21 cellular contexts compared by ENCODE assay signal in the genomic region with DNA sequence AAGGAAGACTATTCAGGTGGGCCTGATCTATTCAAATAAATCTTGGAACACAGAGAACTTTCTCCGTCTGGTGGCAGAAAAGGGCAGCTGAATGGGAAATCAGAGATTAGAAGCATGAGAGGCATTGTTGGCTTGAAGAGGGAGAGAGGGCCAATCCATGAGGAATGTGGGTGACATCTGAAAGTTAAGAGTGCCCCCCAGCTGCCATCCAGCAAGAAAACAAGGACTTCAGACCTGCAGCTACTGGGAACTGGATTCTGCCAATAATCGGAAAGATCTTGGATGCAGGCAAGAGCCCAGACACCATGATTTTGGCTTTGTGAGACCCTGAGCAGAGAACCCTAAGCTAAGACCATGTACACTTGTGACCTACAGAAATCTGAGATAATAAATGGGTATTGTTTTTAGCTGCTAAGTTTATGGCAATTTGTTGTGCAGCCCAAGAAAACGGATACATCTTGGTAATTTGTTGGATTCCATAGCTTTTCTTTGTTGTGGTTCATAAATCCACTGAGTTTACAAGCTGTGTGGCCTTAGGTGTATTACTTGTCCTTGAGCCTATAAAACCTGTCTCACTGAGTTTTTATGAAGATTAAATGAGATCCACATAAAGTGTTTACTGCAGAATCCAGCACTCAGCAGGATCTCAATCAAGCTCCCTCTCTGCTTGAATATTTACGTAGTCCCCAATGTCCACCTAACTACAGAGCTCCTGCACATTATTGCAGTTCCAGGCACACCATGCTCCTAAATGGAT.
DNase-seq lines count a peak whose midpoint lies in the region; ATAC-seq and TF ChIP-seq lines count a peak whose summit lies in the region.
"Had no signal": no experiment of that assay in that cellular context is flagged by ENCODE, and none has a peak within 500 bp of the region (broad histone marks: within the 10 kb centered on the region; RNA-seq: fewer than 3 reads in every experiment).

No MANE protein-coding gene starts in this region.

- no TSS peak for BruUV-seq in A673 (replicated peaks; lab: Mats Ljungman, UMichigan)

- no peak overlapping the region for H3K4me3 ChIP-seq in A673 (ENCODE audit: low read depth, low read length, poor library complexity, severe bottlenecking)
- H3K4me3 ChIP-seq: pancreas, upper lobe of right lung had no signal

- in situ Hi-C loops in G401 (cut with HindIII; ENCODE audit: low sequenced_read_pairs): no loop called here

- H3K4me1 ChIP-seq in A673 (ENCODE audit: insufficient read depth, low read length, poor library complexity, severe bottlenecking): peaks cover 13% of the 10 kb centered on the region
- H3K4me1 ChIP-seq: pancreas, upper lobe of right lung had no signal

- no peak for ATAC-seq in GM19395 (IDR thresholded peaks at IDR 0.05; ENCODE audit: unreplicated experiment)
- ATAC-seq in GM19467 (IDR thresholded peaks at IDR 0.05; ENCODE audit: unreplicated experiment): no peak
- ATAC-seq: left colon; natural killer cell treated with Interleukin-12 subunit alpha and Interleukin-12 subunit beta and Interleukin-15 and Interleukin-18, amount 100 ng/mL, for 72 hours; pancreas; sciatic nerve; T-cell; upper lobe of right lung had no signal

- POLR2A ChIA-PET in A673 (lab: Charles Lee; ENCODE audit: low non-redundant PET): no interaction called here

- H3K27me3 ChIP-seq in A673 (replicated peaks; ENCODE audit: insufficient read depth, low read depth, low read length, poor library complexity): no peaks in the 10 kb centered on the region
- H3K27me3 ChIP-seq: pancreas, upper lobe of right lung had no signal

- intact Hi-C loops in A673 (cut with micrococcal nuclease; ENCODE audit: unreplicated experiment): no loop called here

- DNase-seq in A673 (ENCODE audit: low spot score) (no peak), G401 (ENCODE audit: low spot score) (peak; percentile 3), NCI-H82 (lab: John Stamatoyannopoulos, UW) (peak; percentile 34), iPS-NIHi11 (ENCODE audit: low spot score) (peak; percentile 25), RPMI8226 (no peak), SIG-M5 treated with dmso at 0.1 percent for 504 hours (lab: John Stamatoyannopoulos, UW; ENCODE audit: unreplicated experiment) (no peak)
- DNase-seq: activated naive CD4-positive, alpha-beta T cell treated with Interleukin-2 at 50 U/mL for 16 hours; activated T-cell treated with anti-CD3 and anti-CD28 coated beads, Interleukin-2, amount 50 U/mL, for 24 hours; glutamatergic neuron; left colon; NCI-H510A treated with DMSO at 0.1 percent for 48 hours; pancreas; Right ventricle myocardium superior; stimulated activated CD4-positive, alpha-beta T cell treated with anti-CD3 and anti-CD28 coated beads, Interleukin-15, amount 100 ng/mL, for 24 hours; T-cell; upper lobe of right lung had no signal

- 0 out of 2 replicates have a peak, but pooled peaks have one; percentile 12 for TF ChIP-seq CTCF in A673 (conservative IDR thresholded peaks at IDR 0.05; ENCODE audit: low read depth, low read length)

- H3K9me3 ChIP-seq in A673 (ENCODE audit: low read depth, low read length, poor library complexity, severe bottlenecking): no peaks in the 10 kb centered on the region
- H3K9me3 ChIP-seq: pancreas, upper lobe of right lung had no signal

- H3K27ac ChIP-seq in A673 (ENCODE audit: low read depth, low read length, poor library complexity, severe bottlenecking): no peak overlapping the region
- H3K27ac ChIP-seq: HL-60, pancreas, upper lobe of right lung had no signal

- H3K36me3 ChIP-seq in A673 (ENCODE audit: insufficient read depth, low read length, poor library complexity, severe bottlenecking): no peaks in the 10 kb centered on the region
- H3K36me3 ChIP-seq: pancreas, upper lobe of right lung had no signal

- CTCF ChIA-PET in A673 (lab: Charles Lee): no interaction called here

Comparison
In these comparisons a context has a peak if more than half of its experiments do, and no peak if none do; other contexts are left out.
1. DNase-seq: peak in G401 (single experiment), NCI-H82 (single experiment) and iPS-NIHi11 (single experiment); none in A673 (single experiment), RPMI8226 (single experiment) and SIG-M5 treated with dmso at 0.1 percent for 504 hours (single experiment).